Comparison of ENCODE assay signal across 19 cellular contexts in the genomic region with DNA sequence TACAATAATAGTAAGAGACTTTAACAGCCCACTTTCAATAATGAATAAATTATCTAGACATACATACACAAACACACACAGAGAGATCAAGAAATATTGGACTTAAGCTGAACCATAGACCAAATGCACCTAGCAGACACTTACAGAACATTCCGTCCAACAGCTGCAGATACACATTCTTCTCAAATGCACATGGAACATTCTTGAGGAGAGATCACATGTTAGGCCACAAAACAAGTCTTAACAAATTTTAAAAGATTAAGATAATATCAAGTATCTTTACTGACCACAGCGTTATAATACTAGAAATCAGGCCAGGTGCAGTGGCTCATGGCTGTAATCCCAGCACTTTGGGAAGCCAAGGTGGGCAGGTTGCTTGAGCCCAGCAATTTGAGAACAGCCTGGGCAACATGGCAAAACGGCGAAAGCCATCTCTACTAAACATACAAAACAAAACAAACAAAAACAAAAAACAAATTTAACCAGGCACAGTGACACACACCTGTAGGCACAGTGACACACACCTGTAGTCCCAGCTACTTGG. TPM values are rescaled to one million over a fixed set of nuclear protein-coding genes. Genes with fewer than 3 reads are reported as not detected.
DNase-seq lines count a peak whose midpoint lies in the region; ATAC-seq, FAIRE-seq and TF ChIP-seq lines count a peak whose summit lies in the region.
"Had no signal": no experiment of that assay in that cellular context is flagged by ENCODE, and none has a peak within 500 bp of the region (broad histone marks: within the 10 kb centered on the region; RNA-seq: fewer than 3 reads in every experiment).

No MANE protein-coding gene starts in this region.

- H3K9ac ChIP-seq in H1 (replicated peaks in 1 of 4; ENCODE audit: extremely low read depth in 1 of 4, low read depth in 3 of 4, low read length in 3 of 4): no peak overlapping the region
- H3K9ac ChIP-seq: BLaER1 treated with 17β-estradiol and CSF1 and Interleukin-3, amounts not matched to agents 10 nM and 100 nM; GM23248 had no signal

- H3K4ac ChIP-seq in H1 (replicated peaks; ENCODE audit: insufficient read length, low read depth, low read length): no peak overlapping the region

- H3K36me3 Mint-ChIP-seq in MCF 10A (ENCODE audit: insufficient read depth, unreplicated experiment): no peaks in the 10 kb centered on the region
- H3K36me3 Mint-ChIP-seq: CD4-positive, CD25-positive, alpha-beta regulatory T cell had no signal

- no peak overlapping the region for H4K8ac ChIP-seq in H1 (ENCODE audit: extremely low read depth, insufficient read depth, low read length)

- H3K27ac ChIP-seq in breast epithelium (no peak overlapping the region), H1 (ENCODE audit: low read depth, low read length) (no peak overlapping the region), heart right ventricle (no peak overlapping the region)
- H3K27ac ChIP-seq: BLaER1 treated with 17β-estradiol and CSF1 and Interleukin-3, amounts not matched to agents 10 nM and 100 nM; GM23248 had no signal

- TF ChIP-seq RAD21 in H1 (IDR thresholded peaks at IDR 0.05 in 1 of 2, conservative IDR thresholded peaks at IDR 0.05 in 1 of 2; ENCODE audit: low read depth in 2 of 2, low read length in 2 of 2): no peak

- peak overlapping the region; percentile 11 for H3K4me3 Mint-ChIP-seq in MCF 10A (ENCODE audit: unreplicated experiment)
- H3K4me3 Mint-ChIP-seq: CD4-positive, CD25-positive, alpha-beta regulatory T cell; H9 had no signal

- H3K4me3 ChIP-seq in breast epithelium (no peak overlapping the region), H1 (ENCODE audit: extremely low read depth in 1 of 4, insufficient read depth in 2 of 4, low read depth in 3 of 4, low read length in 4 of 4) (no peak overlapping the region), heart right ventricle (no peak overlapping the region)
- H3K4me3 ChIP-seq: BLaER1 treated with 17β-estradiol and CSF1 and Interleukin-3, amounts not matched to agents 10 nM and 100 nM; GM23248 had no signal

- H4K91ac ChIP-seq in H1 (replicated peaks; ENCODE audit: insufficient read length, low read length): no peak overlapping the region

- H3K23me2 ChIP-seq in H1 (ENCODE audit: low read depth, low read length): no peaks in the 10 kb centered on the region; the same call in 1 of the 2 replicates

- POLR2A ChIA-PET in MCF 10A (lab: Yijun Ruan, JAX) (interaction anchor here (0.5 kb wide), 1 partner anchor 20 kb away, joined by 3 read pairs; no protein-coding TSS in a partner anchor), H1 (lab: Charles Lee; ENCODE audit: partially characterized antibody) (no interaction called here)

- H3K23ac ChIP-seq in H1 (ENCODE audit: insufficient read length): no peak overlapping the region

- CTCF ChIA-PET in MCF 10A (lab: Yijun Ruan, JAX) (no interaction called here), H1 (lab: Charles Lee; ENCODE audit: partially characterized antibody) (interaction anchor here (1.1 kb wide), 1 partner anchor 10 kb away, joined by 3 read pairs; no protein-coding TSS in a partner anchor)

- TF ChIP-seq EP300 in H1 (IDR thresholded peaks at IDR 0.05; ENCODE audit: borderline replicate concordance in 1 of 2, low read depth in 2 of 2, low read length in 2 of 2): no peak

- H3K9me3 Mint-ChIP-seq in MCF 10A (ENCODE audit: unreplicated experiment): no peaks in the 10 kb centered on the region
- H3K9me3 Mint-ChIP-seq: H9 had no signal

- H3K14ac ChIP-seq in H1 (ENCODE audit: insufficient read length): no peak overlapping the region

- H3K4me2 ChIP-seq in H1 (ENCODE audit: insufficient read depth in 1 of 2, low read depth in 2 of 2, low read length in 2 of 2): no peak overlapping the region
- H3K4me2 ChIP-seq: BLaER1 treated with 17β-estradiol and CSF1 and Interleukin-3, amounts not matched to agents 10 nM and 100 nM had no signal

- H3K4me1 ChIP-seq in breast epithelium (no peaks in the 10 kb centered on the region), H1 (replicated peaks in 1 of 4; ENCODE audit: control insufficient read depth in 3 of 4, insufficient read depth in 4 of 4, low read length in 3 of 4) (no peaks in the 10 kb centered on the region), heart right ventricle (no peaks in the 10 kb centered on the region)
- H3K4me1 ChIP-seq: BLaER1 treated with 17β-estradiol and CSF1 and Interleukin-3, amounts not matched to agents 10 nM and 100 nM had no signal

- H2BK20ac ChIP-seq in H1 (ENCODE audit: low read length): no peak overlapping the region

- BruUV-seq in MCF 10A (replicated peaks; lab: Mats Ljungman, UMichigan): no TSS peak

- TF ChIP-seq POLR2A in breast epithelium (IDR thresholded peaks at IDR 0.05) (no peak), H1 (IDR thresholded peaks at IDR 0.05; ENCODE audit: control extremely low read depth in 1 of 2, low read depth in 2 of 2, low read length in 2 of 2) (no peak)

- H2BK12ac ChIP-seq in H1 (ENCODE audit: low read depth, low read length): no peak overlapping the region

- H3K79me2 ChIP-seq in H1 (ENCODE audit: control insufficient read depth in 1 of 2, insufficient read depth in 2 of 2, low read length in 2 of 2): no peaks in the 10 kb centered on the region

- H2AFZ ChIP-seq in H1 (ENCODE audit: low read length): no peak overlapping the region
- H2AFZ ChIP-seq: GM23248 had no signal

- WGBS in H1 (ENCODE audit: extremely low coverage in 1 of 2, insufficient coverage in 1 of 2, insufficient read length in 1 of 2, insufficient replicate concordance in 2 of 2, low coverage in 1 of 2, low lambda C conversion rate in 2 of 2, missing lambda C conversion rate in 1 of 2), 2 experiments: 88% methylated on average over 4 of the region's 4 CpGs; no CpG with 5 or more reads in 1 of the 2 experiments
- WGBS in heart right ventricle, 2 donors: 87 to 90% methylated on average over 4 of the region's 4 CpGs

- H3K4me1 Mint-ChIP-seq in MCF 10A (ENCODE audit: insufficient read depth, unreplicated experiment): peaks cover 6% of the 10 kb centered on the region
- H3K4me1 Mint-ChIP-seq: CD4-positive, CD25-positive, alpha-beta regulatory T cell; H9 had no signal

- no peaks in the 10 kb centered on the region for H3K27me3 Mint-ChIP-seq in MCF 10A (ENCODE audit: insufficient read depth, unreplicated experiment)

- H4K5ac ChIP-seq in H1 (ENCODE audit: insufficient read length, low read depth, low read length): no peak overlapping the region

- no peak overlapping the region for H2BK15ac ChIP-seq in H1 (ENCODE audit: low read length)

- H3K9me3 ChIP-seq in breast epithelium (no peaks in the 10 kb centered on the region), H1 (ENCODE audit: insufficient read depth in 2 of 2, low read depth in 1 of 2, low read length in 1 of 2) (no peaks in the 10 kb centered on the region), heart right ventricle (no peaks in the 10 kb centered on the region)
- H3K9me3 ChIP-seq: BLaER1 treated with 17β-estradiol and CSF1 and Interleukin-3, amounts not matched to agents 10 nM and 100 nM had no signal

- no peaks in the 10 kb centered on the region for H4K20me1 ChIP-seq in H1 (replicated peaks in 1 of 2; ENCODE audit: control insufficient read depth in 1 of 2, insufficient read depth in 2 of 2, low read length in 2 of 2)
- H4K20me1 ChIP-seq: BLaER1 treated with 17β-estradiol and CSF1 and Interleukin-3, amounts not matched to agents 10 nM and 100 nM had no signal

- no peak overlapping the region for H2BK120ac ChIP-seq in H1 (replicated peaks; ENCODE audit: low read depth, low read length)

- no peak overlapping the region for H3K56ac ChIP-seq in H1 (replicated peaks; ENCODE audit: insufficient read length, low read depth, low read length)

- TF ChIP-seq CTCF in MCF 10A (IDR thresholded peaks at IDR 0.05; ENCODE audit: unreplicated experiment): no peak
- TF ChIP-seq CTCF in breast epithelium (IDR thresholded peaks at IDR 0.05): no peak
- TF ChIP-seq CTCF in H1 (IDR thresholded peaks at IDR 0.05; ENCODE audit: control extremely low read depth in 1 of 3, insufficient read depth in 1 of 3, low read depth in 1 of 3, low read length in 3 of 3): no peak
- TF ChIP-seq CTCF in heart right ventricle (IDR thresholded peaks at IDR 0.05): no peak

- H3K18ac ChIP-seq in H1 (ENCODE audit: extremely low read depth, low read length): no peak overlapping the region

- ATAC-seq in heart right ventricle (no peak), GM18861 (IDR thresholded peaks at IDR 0.05; ENCODE audit: unreplicated experiment) (no peak)
- ATAC-seq: HepG2 had no signal

- no peaks in the 10 kb centered on the region for H3K27me3 ChIP-seq in breast epithelium
- H3K27me3 ChIP-seq in H1 (replicated peaks in 1 of 4; ENCODE audit: control insufficient read depth in 3 of 4, extremely low read depth in 1 of 4, insufficient read depth in 3 of 4, low read length in 3 of 4): peaks cover 0 to 5% (median 2%) of the 10 kb centered on the region in 4 experiments; a peak in 3 of 7 replicates
- H3K27me3 ChIP-seq in heart right ventricle: peaks cover 0 to 31% (median 16%) of the 10 kb centered on the region in 7 donors

- intact Hi-C loops in MCF 10A (cut with micrococcal nuclease) (no loop called here), breast epithelium (cut with DNase I; ENCODE audit: low total_unique reads) (no loop called here), heart right ventricle (cut with DNase I) (no loop called here)

- H3K36me3 ChIP-seq in breast epithelium: no peaks in the 10 kb centered on the region
- no peaks in the 10 kb centered on the region for H3K36me3 ChIP-seq in H1 (ENCODE audit: control insufficient read depth in 2 of 4, insufficient read depth in 4 of 4, low read length in 3 of 4)
- no peaks in the 10 kb centered on the region for H3K36me3 ChIP-seq in heart right ventricle
- H3K36me3 ChIP-seq: BLaER1 treated with 17β-estradiol and CSF1 and Interleukin-3, amounts not matched to agents 10 nM and 100 nM had no signal

- no peaks in the 10 kb centered on the region for H3K79me1 ChIP-seq in H1 (ENCODE audit: low read depth, low read length)

- H2AK5ac ChIP-seq in H1 (ENCODE audit: low read depth, low read length): no peak overlapping the region

- peak; percentile 24 for FAIRE-seq in H1 (lab: Jason Lieb, UNC)
- FAIRE-seq: G401.6, GM12891, HepG2, HTR-8/SVneo had no signal

- H3K27ac Mint-ChIP-seq in MCF 10A (ENCODE audit: low read depth, unreplicated experiment): peak overlapping the region; percentile 13
- H3K27ac Mint-ChIP-seq: CD4-positive, CD25-positive, alpha-beta regulatory T cell; H9 had no signal

- DNase-seq in MCF 10A (ENCODE audit: unreplicated experiment): no peak
- DNase-seq in breast epithelium (ENCODE audit: low spot score in 2 of 2): no peak
- peak; percentile 5 for DNase-seq in amniotic epithelial cell (ENCODE audit: low read depth)
- DNase-seq in H1 (ENCODE audit: low read depth in 1 of 2, low spot score in 2 of 2): no peak
- DNase-seq in heart right ventricle: no peak
- no peak for DNase-seq in T-helper 1 cell
- no peak for DNase-seq in dermis blood vessel endothelial cell
- DNase-seq: 8988T; ACHN; CD4-positive, CD25-positive, alpha-beta regulatory T cell; DMS53; GM23248; H9 had no signal

- H2BK5ac ChIP-seq in H1 (ENCODE audit: low read depth, low read length): no peak overlapping the region

RNA-seq across cellular contexts. Expression of a gene that starts 7.4 kb away (rescaled TPM):
- total RNA-seq in MCF 10A (2022) (0.23 TPM in 1 of 2 replicates, not detected in the other), breast epithelium (under 1 TPM in 2 of 3 donors, not detected in 1; 0.29 to 0.33 TPM), heart right ventricle (not detected), dermis blood vessel endothelial cell (not detected in 2 replicates)
- not detected in 2 replicates for total RNA-seq in H1 (2021; fragmentation: NEBNext Ultra II Directional; extraction: Animal tissue kit (Norgen Biotek cat#: 25700))
- polyA plus RNA-seq in H1 (2011; rRNA removed) (0.03 and 0.05 TPM in 2 replicates), heart right ventricle (not detected)
- 0.18 TPM for polyA plus RNA-seq in H1 (2011; cell fraction: cytosol; rRNA removed)
- polyA plus RNA-seq in H1 (2011; cell fraction: nucleus; rRNA removed): 0.11 TPM
- 0.25 to 0.52 TPM (median 0.27 TPM) in 4 replicates for polyA plus RNA-seq in H1 (2012, experiment 1 of 2)
- polyA plus RNA-seq in H1 (2012, experiment 2 of 2): not detected
- 0.12 TPM for polyA plus RNA-seq in H1 (2013, experiment 1 of 2)
- polyA plus RNA-seq in H1 (2013, experiment 2 of 2): 0.11 TPM
- polyA minus RNA-seq in H1 (2011; rRNA and poly(A)+ RNA removed): 0.56 TPM in 1 of 2 replicates, not detected in the other
- not detected for polyA minus RNA-seq in H1 (2011; cell fraction: cytosol; rRNA and poly(A)+ RNA removed)
- 0.30 TPM for polyA minus RNA-seq in H1 (2011; cell fraction: nucleus; rRNA and poly(A)+ RNA removed)
- total RNA-seq: CD4-positive, CD25-positive, alpha-beta regulatory T cell; GM23248; H9; HepG2 had no signal
- polyA plus RNA-seq: HepG2 had no signal

RNA-seq across cellular contexts. Expression of a gene that starts 30.8 kb away (rescaled TPM):
- total RNA-seq in MCF 10A (2022) (not detected in 2 replicates), breast epithelium (not detected), heart right ventricle (not detected), dermis blood vessel endothelial cell (not detected in 2 replicates)
- not detected in 2 replicates for total RNA-seq in H1 (2021; fragmentation: NEBNext Ultra II Directional; extraction: Animal tissue kit (Norgen Biotek cat#: 25700))
- polyA plus RNA-seq in H1 (2011; rRNA removed) (0.08 TPM in 2 replicates), heart right ventricle (not detected)
- 0.04 TPM for polyA plus RNA-seq in H1 (2011; cell fraction: cytosol; rRNA removed)
- 0.09 TPM for polyA plus RNA-seq in H1 (2011; cell fraction: nucleus; rRNA removed)
- polyA plus RNA-seq in H1 (2012, experiment 1 of 2): 0.11 TPM in 1 of 4 replicates, not detected in the others
- not detected for polyA plus RNA-seq in H1 (2012, experiment 2 of 2)
- not detected for polyA plus RNA-seq in H1 (2013, experiment 1 of 2)
- 0.02 TPM for polyA plus RNA-seq in H1 (2013, experiment 2 of 2)
- polyA minus RNA-seq in H1 (2011; rRNA and poly(A)+ RNA removed): 0.13 TPM in 1 of 2 replicates, not detected in the other
- polyA minus RNA-seq in H1 (2011; cell fraction: cytosol; rRNA and poly(A)+ RNA removed): not detected
- not detected for polyA minus RNA-seq in H1 (2011; cell fraction: nucleus; rRNA and poly(A)+ RNA removed)
- total RNA-seq: CD4-positive, CD25-positive, alpha-beta regulatory T cell; GM23248; H9; HepG2 had no signal
- polyA plus RNA-seq: CD4-positive, CD25-positive, alpha-beta regulatory T cell; GM23248; HepG2 had no signal
